33 cellular contexts compared by ENCODE assay signal in the genomic region with DNA sequence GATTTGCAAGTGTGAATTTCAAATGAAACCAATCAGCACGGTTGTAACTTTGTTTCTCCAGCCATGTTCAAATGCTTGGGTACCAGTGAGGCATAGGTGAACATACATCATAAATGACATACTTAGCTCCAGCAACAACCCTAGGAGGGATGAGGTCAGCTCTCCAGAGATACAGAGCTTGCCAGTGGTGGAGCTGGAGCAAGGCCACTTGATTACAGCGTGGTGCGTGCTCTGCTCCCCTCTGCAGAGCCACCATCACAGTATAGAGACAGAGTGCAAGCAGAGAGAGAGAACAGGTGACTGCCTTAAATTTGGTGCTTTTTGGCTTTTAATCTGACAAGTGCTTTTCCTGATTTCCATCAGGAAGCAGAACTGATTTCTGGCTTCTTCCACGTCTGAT.
"Had no signal": no experiment of that assay in that cellular context is flagged by ENCODE, and none has a peak within 500 bp of the region (broad histone marks: within the 10 kb centered on the region; RNA-seq: fewer than 3 reads in every experiment).

No MANE protein-coding gene starts in this region.

- DNase-seq: activated B cell treated with CpG ODN at 0.5 μM for 24 hours; activated CD4-positive, alpha-beta memory T cell treated with anti-CD3 and anti-CD28 coated beads for 36 hours; activated CD4-positive, alpha-beta T cell treated with anti-CD3 and anti-CD28 coated beads for 48 hours; activated CD8-positive, alpha-beta memory T cell treated with anti-CD3 and anti-CD28 coated beads, Interleukin-2, amount 10 ng/mL, durations not matched to agents 7 days and 5 days; activated CD8-positive, alpha-beta memory T cell treated with anti-CD3 and anti-CD28 coated beads, Interleukin-2, amount 50 U/mL, for 4 hours; activated CD8-positive, alpha-beta T cell treated with anti-CD3 and anti-CD28 coated beads, Interleukin-2, amount 10 ng/mL, durations not matched to agents 7 days and 5 days; activated effector memory CD4-positive, alpha-beta T cell treated with anti-CD3 and anti-CD28 coated beads, Interleukin-2, amount 50 U/mL, for 16 hours; activated naive CD4-positive, alpha-beta T cell treated with anti-CD3 and anti-CD28 coated beads for 36 hours; activated naive CD8-positive, alpha-beta T cell treated with anti-CD3 and anti-CD28 coated beads for 36 hours; activated naive CD8-positive, alpha-beta T cell treated with anti-CD3 and anti-CD28 coated beads, Interleukin-2, amount 50 U/mL, for 24 hours; activated T-cell treated with anti-CD3 and anti-CD28 coated beads, Interleukin-2, amount 50 U/mL, for 1 hour; activated T-cell treated with anti-CD3 and anti-CD28 coated beads, Interleukin-2, amount 50 U/mL, for 48 hours; adrenal gland; amygdala; aorta; body of pancreas; central memory CD4-positive, alpha-beta T cell; cerebellar nuclear complex; colonic mucosa; effector CD8-positive, alpha-beta T cell; esophagus squamous epithelium; foreskin melanocyte; T-helper 1 cell; T-helper 17 cell; T1000; WERI-Rb-1 had no signal

- H3K4me3 Mint-ChIP-seq: activated B cell treated with CpG ODN at 0.5 μM for 24 hours; activated CD4-positive, alpha-beta memory T cell treated with anti-CD3 and anti-CD28 coated beads for 36 hours; activated CD8-positive, alpha-beta memory T cell treated with anti-CD3 and anti-CD28 coated beads, Interleukin-2, amount 10 ng/mL, durations not matched to agents 7 days and 5 days; activated CD8-positive, alpha-beta T cell treated with anti-CD3 and anti-CD28 coated beads, Interleukin-2, amount 10 ng/mL, durations not matched to agents 7 days and 5 days; activated naive CD4-positive, alpha-beta T cell treated with anti-CD3 and anti-CD28 coated beads for 36 hours; activated naive CD4-positive, alpha-beta T cell treated with anti-CD3 and anti-CD28 coated beads, Interleukin-2, amount 50 U/mL, for 24 hours; activated naive CD8-positive, alpha-beta T cell treated with anti-CD3 and anti-CD28 coated beads for 36 hours; activated naive CD8-positive, alpha-beta T cell treated with anti-CD3 and anti-CD28 coated beads, Interleukin-2, amount 50 U/mL, for 24 hours; activated T-helper 1 cell treated with anti-CD3 and anti-CD28 coated beads, Interleukin-12 subunit alpha, Interleukin-12 subunit beta, Interleukin-2, Interleukin-4 antibody, amounts not matched to agents 30 ng/mL and 10 ng/mL and 1 ng/mL, durations not matched to agents 14 hours and 24 hours and 36 hours; T-helper 17 cell; T-helper 2 cell treated with Interferon-gamma antibody and Interleukin-4, amounts not matched to agents 5 μg/mL and 100 μg/mL, for 36 hours had no signal

- H3K27ac ChIP-seq: adrenal gland, body of pancreas, colonic mucosa, epithelial cell of prostate, esophagus squamous epithelium, gastroesophageal sphincter, WERI-Rb-1 had no signal

- H3K4me1 Mint-ChIP-seq: activated B cell treated with CpG ODN at 0.5 μM for 24 hours; activated CD8-positive, alpha-beta memory T cell treated with anti-CD3 and anti-CD28 coated beads, Interleukin-2, amount 10 ng/mL, durations not matched to agents 7 days and 5 days; activated naive CD4-positive, alpha-beta T cell treated with anti-CD3 and anti-CD28 coated beads, Interleukin-2, amount 50 U/mL, for 24 hours; activated naive CD8-positive, alpha-beta T cell treated with anti-CD3 and anti-CD28 coated beads for 36 hours; activated naive CD8-positive, alpha-beta T cell treated with anti-CD3 and anti-CD28 coated beads, Interleukin-2, amount 50 U/mL, for 24 hours; T-helper 17 cell had no signal

- H3K27me3 ChIP-seq: adrenal gland, body of pancreas, colonic mucosa, esophagus squamous epithelium had no signal

- H3K4me3 ChIP-seq: adrenal gland, body of pancreas, colonic mucosa, esophagus squamous epithelium, gastroesophageal sphincter had no signal

- H3K27me3 Mint-ChIP-seq: activated CD4-positive, alpha-beta memory T cell treated with anti-CD3 and anti-CD28 coated beads for 36 hours; activated CD8-positive, alpha-beta memory T cell treated with anti-CD3 and anti-CD28 coated beads, Interleukin-2, amount 10 ng/mL, durations not matched to agents 7 days and 5 days; T-helper 17 cell had no signal

- ATAC-seq: activated CD4-positive, CD25-positive, alpha-beta regulatory T cell treated with anti-CD3 and anti-CD28 coated beads, Interleukin-2, amount 50 U/mL, for 24 hours; activated CD8-positive, alpha-beta memory T cell treated with anti-CD3 and anti-CD28 coated beads, Interleukin-2, amount 10 ng/mL, durations not matched to agents 7 days and 5 days; activated CD8-positive, alpha-beta T cell treated with anti-CD3 and anti-CD28 coated beads, Interleukin-2, amount 10 ng/mL, durations not matched to agents 7 days and 5 days; activated naive CD8-positive, alpha-beta T cell treated with anti-CD3 and anti-CD28 coated beads, Interleukin-2, amount 50 U/mL, for 24 hours; body of pancreas; gastroesophageal sphincter; T-helper 17 cell had no signal

- H3K36me3 ChIP-seq: adrenal gland, colonic mucosa, esophagus squamous epithelium, gastroesophageal sphincter, WERI-Rb-1 had no signal

- H3K27ac Mint-ChIP-seq: activated B cell treated with CpG ODN at 0.5 μM for 24 hours; activated CD4-positive, alpha-beta memory T cell treated with anti-CD3 and anti-CD28 coated beads for 36 hours; activated CD8-positive, alpha-beta memory T cell treated with anti-CD3 and anti-CD28 coated beads, Interleukin-2, amount 10 ng/mL, durations not matched to agents 7 days and 5 days; activated CD8-positive, alpha-beta T cell treated with anti-CD3 and anti-CD28 coated beads, Interleukin-2, amount 10 ng/mL, durations not matched to agents 7 days and 5 days; activated naive CD4-positive, alpha-beta T cell treated with anti-CD3 and anti-CD28 coated beads for 36 hours; activated naive CD4-positive, alpha-beta T cell treated with anti-CD3 and anti-CD28 coated beads, Interleukin-2, amount 50 U/mL, for 24 hours; activated naive CD8-positive, alpha-beta T cell treated with anti-CD3 and anti-CD28 coated beads for 36 hours; activated naive CD8-positive, alpha-beta T cell treated with anti-CD3 and anti-CD28 coated beads, Interleukin-2, amount 50 U/mL, for 24 hours; activated T-helper 1 cell treated with anti-CD3 and anti-CD28 coated beads, Interleukin-12 subunit alpha, Interleukin-12 subunit beta, Interleukin-2, Interleukin-4 antibody, amounts not matched to agents 30 ng/mL and 10 ng/mL and 1 ng/mL, durations not matched to agents 14 hours and 24 hours and 36 hours; activated T-helper 2 cell treated with anti-CD3 and anti-CD28 coated beads, Interferon-gamma antibody, Interleukin-2, Interleukin-4, amounts not matched to agents 10 μg/mL and 5 μg/mL and 100 μg/mL, durations not matched to agents 14 hours and 24 hours and 36 hours; T-helper 17 cell; T-helper 2 cell treated with Interferon-gamma antibody and Interleukin-4, amounts not matched to agents 5 μg/mL and 100 μg/mL, for 36 hours had no signal

- H3K9me3 ChIP-seq: adrenal gland, body of pancreas, colonic mucosa, esophagus squamous epithelium, gastroesophageal sphincter had no signal

- H3K9me3 Mint-ChIP-seq: activated B cell treated with CpG ODN at 0.5 μM for 24 hours; activated CD4-positive, alpha-beta memory T cell treated with anti-CD3 and anti-CD28 coated beads for 36 hours; activated naive CD4-positive, alpha-beta T cell treated with anti-CD3 and anti-CD28 coated beads, Interleukin-2, amount 50 U/mL, for 24 hours; activated naive CD8-positive, alpha-beta T cell treated with anti-CD3 and anti-CD28 coated beads for 36 hours; activated naive CD8-positive, alpha-beta T cell treated with anti-CD3 and anti-CD28 coated beads, Interleukin-2, amount 50 U/mL, for 24 hours; activated T-helper 1 cell treated with anti-CD3 and anti-CD28 coated beads, Interleukin-12 subunit alpha, Interleukin-12 subunit beta, Interleukin-2, Interleukin-4 antibody, amounts not matched to agents 30 ng/mL and 10 ng/mL and 1 ng/mL, durations not matched to agents 14 hours and 24 hours and 36 hours; activated T-helper 2 cell treated with anti-CD3 and anti-CD28 coated beads, Interferon-gamma antibody, Interleukin-2, Interleukin-4, amounts not matched to agents 10 μg/mL and 5 μg/mL and 100 μg/mL, durations not matched to agents 14 hours and 24 hours and 36 hours; T-helper 2 cell treated with Interferon-gamma antibody and Interleukin-4, amounts not matched to agents 5 μg/mL and 100 μg/mL, for 36 hours had no signal

- H3K36me3 Mint-ChIP-seq: activated CD4-positive, alpha-beta memory T cell treated with anti-CD3 and anti-CD28 coated beads for 36 hours; activated CD8-positive, alpha-beta memory T cell treated with anti-CD3 and anti-CD28 coated beads, Interleukin-2, amount 10 ng/mL, durations not matched to agents 7 days and 5 days; activated naive CD4-positive, alpha-beta T cell treated with anti-CD3 and anti-CD28 coated beads, Interleukin-2, amount 50 U/mL, for 24 hours; activated naive CD8-positive, alpha-beta T cell treated with anti-CD3 and anti-CD28 coated beads for 36 hours had no signal

- H3K4me1 ChIP-seq: adrenal gland, colonic mucosa, esophagus squamous epithelium had no signal
